In the genomic region with DNA sequence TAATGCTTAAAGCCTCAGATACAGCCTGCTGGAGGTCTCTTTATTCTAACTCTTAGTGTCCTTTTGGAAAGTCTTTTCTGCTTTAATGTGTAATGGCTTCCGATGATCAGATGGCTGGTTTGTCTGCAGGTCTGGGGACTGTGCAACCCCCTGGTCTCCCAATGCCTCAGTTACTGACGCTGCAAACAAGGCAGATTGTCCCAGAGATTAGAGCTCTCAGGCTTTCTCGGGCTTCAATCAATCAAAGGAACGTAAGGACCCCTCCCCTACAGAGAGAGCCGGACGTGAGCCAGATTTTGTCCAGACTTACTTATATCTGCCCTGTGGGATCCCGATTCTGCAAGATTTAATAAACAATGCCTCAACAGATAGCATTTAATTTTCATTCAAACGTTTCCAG, we compare ENCODE assay signal across 24 cellular contexts.
DNase-seq lines count a peak whose midpoint lies in the region; ATAC-seq, FAIRE-seq and TF ChIP-seq lines count a peak whose summit lies in the region.
"Had no signal": no experiment of that assay in that cellular context is flagged by ENCODE, and none has a peak within 500 bp of the region (broad histone marks: within the 10 kb centered on the region; RNA-seq: fewer than 3 reads in every experiment).

No MANE protein-coding gene starts in this region.

- H3K27ac ChIP-seq in keratinocyte (ENCODE audit: control insufficient read depth, insufficient read depth, low read length) (no peak overlapping the region), upper lobe of right lung (peak overlapping the region; percentile 45)
- H3K27ac ChIP-seq: 22Rv1, BLaER1, HL-60 had no signal

- H3K4me2 ChIP-seq in keratinocyte (ENCODE audit: control insufficient read depth, extremely low read depth, insufficient read depth, low read depth, low read length): peak overlapping the region; percentile 27
- H3K4me2 ChIP-seq: BLaER1 had no signal

- no peaks in the 10 kb centered on the region for H4K20me1 ChIP-seq in keratinocyte (ENCODE audit: control insufficient read depth, extremely low read depth, insufficient read depth, low read length)
- H4K20me1 ChIP-seq: BLaER1 had no signal

- H3K27ac Mint-ChIP-seq in neural crest cell (ENCODE audit: unreplicated experiment): peak overlapping the region; percentile 38
- H3K27ac Mint-ChIP-seq: CD4-positive, alpha-beta T cell had no signal

- no peak for ATAC-seq in upper lobe of right lung
- ATAC-seq: HepG2, K562 had no signal

- FAIRE-seq in keratinocyte (lab: Jason Lieb, UNC): no peak
- FAIRE-seq: HepG2, K562 had no signal

- TF ChIP-seq CTCF in keratinocyte (optimal IDR thresholded peaks at IDR 0.05 in 1 of 3, IDR thresholded peaks at IDR 0.05 in 1 of 3, conservative IDR thresholded peaks at IDR 0.05 in 1 of 3; ENCODE audit: extremely low read depth in 1 of 3, insufficient read depth in 2 of 3, low read length in 3 of 3) (no peak), neural crest cell (conservative IDR thresholded peaks at IDR 0.05) (no peak), upper lobe of right lung (IDR thresholded peaks at IDR 0.05) (no peak)

- H3K9me1 ChIP-seq in keratinocyte (ENCODE audit: control insufficient read depth, extremely low read depth, insufficient read depth, low read length): no peaks in the 10 kb centered on the region

- H3K4me1 Mint-ChIP-seq in neural crest cell: peaks cover 34% of the 10 kb centered on the region

- no peak overlapping the region for H3K4me3 ChIP-seq in keratinocyte (ENCODE audit: control insufficient read depth in 2 of 3, extremely low read depth in 1 of 3, insufficient read depth in 2 of 3, low read depth in 1 of 3, low read length in 3 of 3)
- H3K4me3 ChIP-seq in upper lobe of right lung: no peak overlapping the region
- H3K4me3 ChIP-seq: BLaER1, K562 had no signal

- intact Hi-C loops in upper lobe of right lung (cut with DNase I): no loop called here

- H3K27me3 ChIP-seq in keratinocyte (ENCODE audit: control insufficient read depth, extremely low read depth, insufficient read depth, low read length): no peaks in the 10 kb centered on the region
- no peaks in the 10 kb centered on the region for H3K27me3 ChIP-seq in upper lobe of right lung
- H3K27me3 ChIP-seq: BLaER1 had no signal

- peaks cover 7% of the 10 kb centered on the region for H3K4me1 ChIP-seq in keratinocyte (ENCODE audit: control insufficient read depth, extremely low read depth, insufficient read depth, low read length)
- no peaks in the 10 kb centered on the region for H3K4me1 ChIP-seq in upper lobe of right lung

- no peak overlapping the region for H3K9ac ChIP-seq in keratinocyte (ENCODE audit: control insufficient read depth, extremely low read depth, insufficient read depth, low read length)
- H3K9ac ChIP-seq: BLaER1 had no signal

- dilution Hi-C loops in keratinocyte (cut with MboI; ENCODE audit: extremely low pct_ligation_motif_present, low sequenced_read_pairs): no loop called here

- H2AFZ ChIP-seq in keratinocyte (ENCODE audit: control insufficient read depth, low read length): no peak overlapping the region

- peak; percentile 48 for DNase-seq in NCI-H82 (lab: John Stamatoyannopoulos, UW)
- no peak for DNase-seq in NCI-H82 treated with DMSO at 0.1 percent for 48 hours (lab: John Stamatoyannopoulos, UW; ENCODE audit: unreplicated experiment)
- DNase-seq in keratinocyte (ENCODE audit: low read depth, low spot score): no peak
- no peak for DNase-seq in neural crest cell (ENCODE audit: low read depth, low spot score)
- no peak for DNase-seq in upper lobe of right lung
- no peak for DNase-seq in SIG-M5 (lab: John Stamatoyannopoulos, UW)
- no peak for DNase-seq in stimulated activated CD4-positive, alpha-beta T cell treated with anti-CD3 and anti-CD28 coated beads, Interleukin-2, amount 100 ng/mL, for 24 hours
- DNase-seq in NCI-H226: no peak
- DNase-seq: ACHN; CD4-positive, alpha-beta T cell; COR-L47; DMS 273 treated with DMSO at 0.1 percent for 48 hours; DMS79 treated with DMSO at 0.1 percent for 48 hours; H7; NCI-H1092 treated with DMSO at 0.1 percent for 48 hours; NCI-H1436 treated with DMSO at 0.1 percent for 48 hours; NCI-H1930; NCI-H510A; NK-92 treated with Interleukin-12 subunit alpha and Interleukin-12 subunit beta, amount 100 ng/mL, for 24 hours had no signal

- H3K27me3 Mint-ChIP-seq in neural crest cell (ENCODE audit: low read depth): peaks cover 29% of the 10 kb centered on the region
- H3K27me3 Mint-ChIP-seq: CD4-positive, alpha-beta T cell had no signal

- no peaks in the 10 kb centered on the region for H3K36me3 ChIP-seq in keratinocyte (ENCODE audit: control insufficient read depth in 2 of 2, extremely low read depth in 1 of 2, insufficient read depth in 2 of 2, low read length in 2 of 2)
- no peaks in the 10 kb centered on the region for H3K36me3 ChIP-seq in upper lobe of right lung
- H3K36me3 ChIP-seq: BLaER1 had no signal

- H3K4me3 Mint-ChIP-seq in neural crest cell: no peak overlapping the region
- H3K4me3 Mint-ChIP-seq: CD4-positive, alpha-beta T cell had no signal

- H3K9me3 Mint-ChIP-seq in neural crest cell: no peaks in the 10 kb centered on the region
- H3K9me3 Mint-ChIP-seq: CD4-positive, alpha-beta T cell had no signal

- H3K79me2 ChIP-seq in keratinocyte (ENCODE audit: control insufficient read depth, insufficient read depth, low read length): no peaks in the 10 kb centered on the region

- H3K9me3 ChIP-seq in keratinocyte (ENCODE audit: control insufficient read depth, low read depth, low read length) (no peaks in the 10 kb centered on the region), upper lobe of right lung (no peaks in the 10 kb centered on the region)
- H3K9me3 ChIP-seq: BLaER1 had no signal

- peaks cover 37% of the 10 kb centered on the region for H3K36me3 Mint-ChIP-seq in neural crest cell (ENCODE audit: low read depth)
